ENCODE assay signal across 12 cellular contexts in the genomic region with DNA sequence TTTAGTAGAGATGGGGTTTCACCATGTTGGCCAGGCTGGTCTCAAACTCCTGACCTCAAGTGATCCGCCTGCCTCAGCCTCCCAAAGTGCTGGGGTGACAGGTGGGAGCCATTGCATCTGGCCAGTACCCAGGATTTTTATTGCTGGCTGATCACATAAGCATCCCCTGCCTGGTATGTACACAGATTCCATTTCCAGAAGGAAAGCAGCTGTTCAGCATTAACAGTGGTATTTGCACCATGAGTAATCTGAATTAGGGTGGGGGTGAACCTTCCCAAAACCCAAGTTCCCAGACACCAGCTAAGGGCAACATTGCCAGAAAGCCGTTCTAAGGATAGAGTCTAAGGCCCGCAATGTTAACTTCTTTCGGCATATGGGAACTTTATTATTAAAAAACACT. TPM values are rescaled to one million over a fixed set of nuclear protein-coding genes. Genes with fewer than 3 reads are reported as not detected.
"Had no signal": no experiment of that assay in that cellular context is flagged by ENCODE, and none has a peak within 500 bp of the region (broad histone marks: within the 10 kb centered on the region; RNA-seq: fewer than 3 reads in every experiment).

No MANE protein-coding gene starts in this region.

- H3K27me3 Mint-ChIP-seq: activated CD4-positive, alpha-beta T cell treated with anti-CD3 and anti-CD28 coated beads, Interleukin-2, amount 10 ng/mL, durations not matched to agents 7 days and 5 days had no signal

- H3K4me1 Mint-ChIP-seq: neural crest cell had no signal

- H3K4me3 ChIP-seq: cardiac muscle cell, dorsolateral prefrontal cortex had no signal

- DNase-seq: activated CD4-positive, alpha-beta T cell treated with anti-CD3 and anti-CD28 coated beads, Interleukin-2, amount 10 ng/mL, durations not matched to agents 7 days and 5 days; activated CD4-positive, CD25-positive, alpha-beta regulatory T cell; activated CD8-positive, alpha-beta memory T cell treated with anti-CD3 and anti-CD28 coated beads for 24 hours; activated naive CD4-positive, alpha-beta T cell; dorsolateral prefrontal cortex; mesendoderm had no signal

- H3K27ac Mint-ChIP-seq: activated CD4-positive, alpha-beta T cell treated with anti-CD3 and anti-CD28 coated beads, Interleukin-2, amount 10 ng/mL, durations not matched to agents 7 days and 5 days; stimulated activated effector memory CD8-positive, alpha-beta T cell treated with anti-CD3 and anti-CD28 coated beads, Interleukin-12 subunit alpha, Interleukin-12 subunit beta, amount 100 ng/mL, for 72 hours had no signal

- H3K27me3 ChIP-seq: cardiac muscle cell, dorsolateral prefrontal cortex had no signal

- H3K4me3 Mint-ChIP-seq: activated CD4-positive, alpha-beta T cell treated with anti-CD3 and anti-CD28 coated beads, Interleukin-2, amount 10 ng/mL, durations not matched to agents 7 days and 5 days; neural crest cell; stimulated activated effector memory CD8-positive, alpha-beta T cell treated with anti-CD3 and anti-CD28 coated beads, Interleukin-12 subunit alpha, Interleukin-12 subunit beta, amount 100 ng/mL, for 72 hours had no signal

- H3K27ac ChIP-seq: cardiac muscle cell, dorsolateral prefrontal cortex had no signal

- ATAC-seq: sciatic nerve; stimulated activated effector memory CD8-positive, alpha-beta T cell treated with anti-CD3 and anti-CD28 coated beads, Interleukin-12 subunit alpha, Interleukin-12 subunit beta, amount 100 ng/mL, for 72 hours had no signal

RNA-seq across cellular contexts. Expression of gene ZNF556, which starts 18.5 kb away (rescaled TPM):
- total RNA-seq: activated CD4-positive, alpha-beta T cell treated with anti-CD3 and anti-CD28 coated beads, Interleukin-2, amount 10 ng/mL, durations not matched to agents 7 days and 5 days; osteoblast; pulmonary artery endothelial cell had no signal
